ENCODE assay signal across 12 cellular contexts in genomic region chr13:101115762-101116161, GRCh38.
A peak's percentile ranks its signal among the peaks of the same experiment; 100 is the strongest.
DNase-seq lines count a peak whose midpoint lies in the region; ATAC-seq and TF ChIP-seq lines count a peak whose summit lies in the region.
"Had no signal": no experiment of that assay in that cellular context is flagged by ENCODE, and none has a peak within 500 bp of the region (broad histone marks: within the 10 kb centered on the region; RNA-seq: fewer than 3 reads in every experiment).

No MANE protein-coding gene starts in this region.

- H3K27ac ChIP-seq in VCaP, result no peak overlapping the region
- H3K27ac ChIP-seq: upper lobe of right lung had no signal

- no peak for ATAC-seq in stimulated activated naive CD8-positive, alpha-beta T cell treated with anti-CD3 and anti-CD28 coated beads, Interleukin-15, amount 100 ng/mL, for 72 hours
- ATAC-seq: upper lobe of right lung had no signal

- no peaks in the 10 kb centered on the region for H3K9me3 Mint-ChIP-seq in stimulated activated naive CD8-positive, alpha-beta T cell treated with anti-CD3 and anti-CD28 coated beads, Interleukin-15, amount 100 ng/mL, for 72 hours
- H3K9me3 Mint-ChIP-seq: naive B cell had no signal

- no peak overlapping the region for H3K27ac Mint-ChIP-seq in stimulated activated naive CD8-positive, alpha-beta T cell treated with anti-CD3 and anti-CD28 coated beads, Interleukin-15, amount 100 ng/mL, for 72 hours
- H3K27ac Mint-ChIP-seq: naive B cell had no signal

- H3K4me1 Mint-ChIP-seq in stimulated activated naive CD8-positive, alpha-beta T cell treated with anti-CD3 and anti-CD28 coated beads, Interleukin-15, amount 100 ng/mL, for 72 hours, result no peaks in the 10 kb centered on the region
- H3K4me1 Mint-ChIP-seq: naive B cell had no signal

- peaks cover 7% of the 10 kb centered on the region for H3K27me3 Mint-ChIP-seq in stimulated activated naive CD8-positive, alpha-beta T cell treated with anti-CD3 and anti-CD28 coated beads, Interleukin-15, amount 100 ng/mL, for 72 hours

- no peak overlapping the region for H3K4me3 Mint-ChIP-seq in stimulated activated naive CD8-positive, alpha-beta T cell treated with anti-CD3 and anti-CD28 coated beads, Interleukin-15, amount 100 ng/mL, for 72 hours
- H3K4me3 Mint-ChIP-seq: naive B cell had no signal

- TF ChIP-seq CTCF in VCaP (conservative IDR thresholded peaks at IDR 0.05), result peak; percentile 64

- DNase-seq in NCI-H2227 (lab: John Stamatoyannopoulos, UW; ENCODE audit: unreplicated experiment), result peak; percentile 17
- no peak for DNase-seq in NCI-H2227 treated with DMSO at 0.1 percent for 48 hours (lab: John Stamatoyannopoulos, UW)
- peak; percentile 46 for DNase-seq in globus pallidus (ENCODE audit: low spot score)
- DNase-seq in smooth muscle cell of the brain vasculature (ENCODE audit: low read depth, low spot score), result peak; percentile 89
- DNase-seq in stimulated activated naive CD8-positive, alpha-beta T cell treated with anti-CD3 and anti-CD28 coated beads, Interleukin-15, amount 100 ng/mL, for 72 hours, result no peak
- no peak for DNase-seq in COLO668 (lab: John Stamatoyannopoulos, UW; ENCODE audit: unreplicated experiment)
- DNase-seq in activated CD4-positive, alpha-beta T cell treated with anti-CD3 and anti-CD28 coated beads for 4 hours, result no peak
- DNase-seq: central memory CD4-positive, alpha-beta T cell; naive B cell; NCI-H446; upper lobe of right lung had no signal

Comparison
In these comparisons a context has a peak if more than half of its experiments do, and no peak if none do; other contexts are left out.
1. DNase-seq: peak in NCI-H2227 (single experiment), globus pallidus (single experiment) and smooth muscle cell of the brain vasculature (single experiment); none in NCI-H2227 treated with DMSO at 0.1 percent for 48 hours (single experiment), stimulated activated naive CD8-positive, alpha-beta T cell treated with anti-CD3 and anti-CD28 coated beads, Interleukin-15, amount 100 ng/mL, for 72 hours (0 of 2), COLO668 (single experiment) and activated CD4-positive, alpha-beta T cell treated with anti-CD3 and anti-CD28 coated beads for 4 hours (0 of 2).